16 cellular contexts compared by ENCODE assay signal in the genomic region with DNA sequence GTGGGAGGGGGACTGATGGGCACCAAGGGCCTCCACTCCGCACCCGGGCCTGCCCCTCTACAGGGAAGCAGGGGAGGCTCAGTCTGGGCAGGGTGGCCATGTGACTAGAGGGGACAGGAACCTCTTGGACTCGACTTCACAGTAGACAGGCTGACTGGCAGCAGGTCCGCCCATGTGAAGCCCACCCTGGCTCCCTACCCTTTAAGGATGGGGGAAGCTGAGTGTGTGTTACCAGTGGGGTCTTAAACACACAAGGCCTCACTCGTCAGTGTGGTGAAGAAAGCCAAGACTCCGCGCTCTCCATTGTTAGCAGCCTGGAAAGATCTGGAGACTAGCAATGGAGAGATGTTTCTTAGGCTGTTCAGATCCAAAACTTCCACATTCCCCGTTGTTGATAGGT.
"Had no signal": no experiment of that assay in that cellular context is flagged by ENCODE, and none has a peak within 500 bp of the region (broad histone marks: within the 10 kb centered on the region; RNA-seq: fewer than 3 reads in every experiment).

No MANE protein-coding gene starts in this region.

- H3K27ac ChIP-seq: brain microvascular endothelial cell, colonic mucosa, foreskin keratinocyte, hepatocyte, tibial artery had no signal

- H3K27me3 ChIP-seq: brain microvascular endothelial cell, colonic mucosa, foreskin keratinocyte, hepatocyte, tibial artery had no signal

- H3K9me3 Mint-ChIP-seq: activated CD4-positive, alpha-beta T cell treated with anti-CD3 and anti-CD28 coated beads, Interleukin-2, amount 10 ng/mL, durations not matched to agents 7 days and 5 days; activated naive CD4-positive, alpha-beta T cell treated with anti-CD3 and anti-CD28 coated beads for 36 hours; central memory CD8-positive, alpha-beta T cell; endodermal cell; nephron progenitor cell had no signal

- H3K4me1 Mint-ChIP-seq: endodermal cell had no signal

- H3K4me3 ChIP-seq: colonic mucosa, hepatocyte, tibial artery had no signal

- DNase-seq: activated CD4-positive, alpha-beta T cell treated with anti-CD3 and anti-CD28 coated beads, Interleukin-2, amount 10 ng/mL, durations not matched to agents 7 days and 5 days; activated CD8-positive, alpha-beta T cell treated with anti-CD3 and anti-CD28 coated beads, Interleukin-2, amount 10 ng/mL, durations not matched to agents 7 days and 5 days; activated naive CD4-positive, alpha-beta T cell treated with anti-CD3 and anti-CD28 coated beads for 36 hours; aorta; brain microvascular endothelial cell; colonic mucosa; endodermal cell; foreskin keratinocyte; mammary epithelial cell; nephron progenitor cell; nucleus accumbens; stimulated activated naive CD4-positive, alpha-beta T cell; tibial artery had no signal

- H3K4me3 Mint-ChIP-seq: activated CD4-positive, alpha-beta T cell treated with anti-CD3 and anti-CD28 coated beads, Interleukin-2, amount 10 ng/mL, durations not matched to agents 7 days and 5 days; activated CD8-positive, alpha-beta T cell treated with anti-CD3 and anti-CD28 coated beads, Interleukin-2, amount 10 ng/mL, durations not matched to agents 7 days and 5 days; activated naive CD4-positive, alpha-beta T cell treated with anti-CD3 and anti-CD28 coated beads for 36 hours; central memory CD8-positive, alpha-beta T cell; endodermal cell; nephron progenitor cell had no signal

- FAIRE-seq: keratinocyte had no signal

- H3K9me3 ChIP-seq: colonic mucosa, tibial artery had no signal

- H3K4me1 ChIP-seq: colonic mucosa, foreskin keratinocyte had no signal

- H3K27ac Mint-ChIP-seq: activated CD4-positive, alpha-beta T cell treated with anti-CD3 and anti-CD28 coated beads, Interleukin-2, amount 10 ng/mL, durations not matched to agents 7 days and 5 days; endodermal cell; nephron progenitor cell had no signal

- H3K27me3 Mint-ChIP-seq: activated CD4-positive, alpha-beta T cell treated with anti-CD3 and anti-CD28 coated beads, Interleukin-2, amount 10 ng/mL, durations not matched to agents 7 days and 5 days; central memory CD8-positive, alpha-beta T cell had no signal
